In genomic region chr2:230660294-230661060, GRCh38 we compare ENCODE assay signal across 1 cellular context.
TF ChIP-seq lines count a peak whose summit lies in the region.

No MANE protein-coding gene starts in this region.

TF ChIP-seq in K562, 482 proteins besides CTCF, POLR2A, EP300 and RAD21 (continued from another document):
- TF ChIP-seq ZNF592 (IDR thresholded peaks at IDR 0.05) (peak; percentile 54; the same call in 1 of the 2 replicates), TEAD2 (tag; IDR thresholded peaks at IDR 0.05) (no peak), NFE2L1 (tag; IDR thresholded peaks at IDR 0.05; ENCODE audit: borderline replicate concordance, low read depth) (no peak), ILK (tag; IDR thresholded peaks at IDR 0.05; ENCODE audit: borderline replicate concordance, low read depth) (no peak), EZH2 (IDR thresholded peaks at IDR 0.05; ENCODE audit: borderline replicate concordance, low read depth, low read length) (no peak), RHOXF2B (CRISPR knock-in tag; conservative IDR thresholded peaks at IDR 0.05) (no peak), CBX1 (IDR thresholded peaks at IDR 0.05; ENCODE audit: low read depth) (no peak), CHD7 (IDR thresholded peaks at IDR 0.05; ENCODE audit: low read depth, low read length) (no peak), ZKSCAN8 (CRISPR knock-in tag; IDR thresholded peaks at IDR 0.05) (peak; percentile 81), EP400 (IDR thresholded peaks at IDR 0.05) (no peak), MAX (CRISPR knock-in tag; IDR thresholded peaks at IDR 0.05) (no peak), ZNF778 (CRISPR knock-in tag; IDR thresholded peaks at IDR 0.05) (no peak)
TF ChIP-seq in K562: peak in this region for 18.
